30 cellular contexts compared by ENCODE assay signal in genomic region chr5:6788439-6788838, GRCh38.
"Had no signal": no experiment of that assay in that cellular context is flagged by ENCODE, and none has a peak within 500 bp of the region (broad histone marks: within the 10 kb centered on the region; RNA-seq: fewer than 3 reads in every experiment).

No MANE protein-coding gene starts in this region.

- H3K4me3 ChIP-seq: ascending aorta, MG63, PC-9 had no signal

- H3K4me1 ChIP-seq: ascending aorta had no signal

- H3K27me3 ChIP-seq: ascending aorta, MG63 had no signal

- H3K4me2 ChIP-seq: PC-9 had no signal

- ATAC-seq: activated CD8-positive, alpha-beta T cell treated with anti-CD3 and anti-CD28 coated beads for 36 hours had no signal

- DNase-seq: activated CD4-positive, alpha-beta T cell treated with anti-CD3 and anti-CD28 coated beads, Interleukin-2, amount 10 ng/mL, durations not matched to agents 24 days and 14 days; activated CD4-positive, alpha-beta T cell treated with anti-CD3 and anti-CD28 coated beads, Interleukin-2, amount 50 U/mL, for 4 hours; activated CD8-positive, alpha-beta T cell treated with anti-CD3 and anti-CD28 coated beads for 36 hours; activated gamma-delta T cell; activated naive CD4-positive, alpha-beta T cell treated with Interleukin-2 at 50 U/mL for 16 hours; activated naive CD8-positive, alpha-beta T cell treated with anti-CD3 and anti-CD28 coated beads, Interleukin-2, amount 10 ng/mL, durations not matched to agents 7 days and 5 days; activated T-cell treated with anti-CD3 and anti-CD28 coated beads, Interleukin-2, amount 50 U/mL, for 24 hours; amygdala; caudate nucleus; Karpas-422; KBM-7; MG63; NCI-H1048; NCI-H1105 treated with DMSO at 0.1 percent for 48 hours; NCI-H1436 treated with DMSO at 0.1 percent for 48 hours; NCI-H1694 treated with DMSO at 0.1 percent for 48 hours; NCI-H2029; NCI-H510A; NCI-H526; NCI-H748 treated with DMSO at 0.1 percent for 48 hours; NK-92 treated with Interleukin-12 subunit alpha and Interleukin-12 subunit beta, amount 100 ng/mL, for 24 hours; Right ventricle myocardium superior; SW 1271; T-helper 1 cell; T-helper 2 cell; T-helper 9 cell had no signal

- H2AFZ ChIP-seq: PC-9 had no signal

- H3K36me3 ChIP-seq: ascending aorta, MG63 had no signal

- H3K27ac ChIP-seq: ascending aorta, PC-9, RWPE1, VCaP had no signal

- H3K9me3 ChIP-seq: ascending aorta, MG63 had no signal
